Comparison of ENCODE assay signal across 1 cellular context in the genomic region with DNA sequence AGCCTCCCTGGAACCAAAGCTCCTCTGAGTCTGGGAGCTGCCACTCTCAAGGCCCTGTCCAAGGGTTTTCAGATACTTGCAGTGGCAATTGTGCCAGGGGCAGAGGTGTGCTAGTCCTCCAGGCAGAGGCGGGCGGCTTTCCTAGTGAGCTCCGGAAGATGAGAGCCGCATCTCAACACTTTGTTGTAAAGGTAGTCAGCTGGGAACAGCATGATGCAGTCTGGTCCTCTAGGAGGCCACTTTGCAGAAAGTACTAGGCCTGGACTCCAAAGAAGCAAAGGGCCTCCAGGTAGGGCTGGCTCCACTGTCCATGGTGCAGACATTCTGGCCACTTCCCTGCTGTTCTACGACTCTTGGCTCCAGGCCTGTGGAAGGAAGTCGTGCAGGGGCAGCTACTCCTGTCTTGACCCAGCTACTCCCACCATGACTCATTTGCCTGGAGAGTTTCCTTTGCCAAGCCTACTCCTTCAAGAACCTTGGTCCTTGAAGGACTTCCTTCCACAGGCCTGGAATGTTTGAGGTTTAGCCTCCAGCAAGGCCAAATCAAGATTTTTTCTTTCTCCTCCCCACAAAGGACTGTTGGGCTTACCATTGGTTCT.
A peak's percentile ranks its signal among the peaks of the same experiment; 100 is the strongest.
TF ChIP-seq lines count a peak whose summit lies in the region.

No MANE protein-coding gene starts in this region.

TF ChIP-seq in HEK293, 187 proteins besides CTCF, POLR2A, EP300 and RAD21 (continued from another document):
- TF ChIP-seq ZBTB6 (tag by site-specific recombination; IDR thresholded peaks at IDR 0.05) = no peak
- TF ChIP-seq ZNF37A (tag by site-specific recombination; IDR thresholded peaks at IDR 0.05) = no peak
- TF ChIP-seq, protein P1, sequence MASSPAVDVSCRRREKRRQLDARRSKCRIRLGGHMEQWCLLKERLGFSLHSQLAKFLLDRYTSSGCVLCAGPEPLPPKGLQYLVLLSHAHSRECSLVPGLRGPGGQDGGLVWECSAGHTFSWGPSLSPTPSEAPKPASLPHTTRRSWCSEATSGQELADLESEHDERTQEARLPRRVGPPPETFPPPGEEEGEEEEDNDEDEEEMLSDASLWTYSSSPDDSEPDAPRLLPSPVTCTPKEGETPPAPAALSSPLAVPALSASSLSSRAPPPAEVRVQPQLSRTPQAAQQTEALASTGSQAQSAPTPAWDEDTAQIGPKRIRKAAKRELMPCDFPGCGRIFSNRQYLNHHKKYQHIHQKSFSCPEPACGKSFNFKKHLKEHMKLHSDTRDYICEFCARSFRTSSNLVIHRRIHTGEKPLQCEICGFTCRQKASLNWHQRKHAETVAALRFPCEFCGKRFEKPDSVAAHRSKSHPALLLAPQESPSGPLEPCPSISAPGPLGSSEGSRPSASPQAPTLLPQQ (tag by site-specific recombination; IDR thresholded peaks at IDR 0.05) = no peak
- TF ChIP-seq ZNF394 (tag by site-specific recombination; IDR thresholded peaks at IDR 0.05; ENCODE audit: borderline replicate concordance) = peak; percentile 99
- no peak for TF ChIP-seq ZFP69B (tag by site-specific recombination; IDR thresholded peaks at IDR 0.05)
- no peak for TF ChIP-seq ZNF704 (tag by site-specific recombination; IDR thresholded peaks at IDR 0.05)
- no peak for TF ChIP-seq ZNF501 (tag by site-specific recombination; IDR thresholded peaks at IDR 0.05)
- no peak for TF ChIP-seq ZNF621 (tag by site-specific recombination; IDR thresholded peaks at IDR 0.05)
